In genomic region chr10:132106431-132106830, GRCh38 we compare ENCODE assay signal across 13 cellular contexts.
"Had no signal": no experiment of that assay in that cellular context is flagged by ENCODE, and none has a peak within 500 bp of the region (broad histone marks: within the 10 kb centered on the region; RNA-seq: fewer than 3 reads in every experiment).

No MANE protein-coding gene starts in this region.

- H3K4me3 ChIP-seq: cardiac muscle cell, heart left ventricle, psoas muscle, suprapubic skin had no signal

- H3K27me3 ChIP-seq: cardiac muscle cell, heart left ventricle, neutrophil, suprapubic skin had no signal

- H3K36me3 ChIP-seq: cardiac muscle cell, heart left ventricle, neutrophil, suprapubic skin had no signal

- DNase-seq: activated B cell treated with CpG ODN at 0.5 μM for 24 hours; activated CD4-positive, alpha-beta T cell treated with anti-CD3 and anti-CD28 coated beads, Interleukin-2, amount 10 ng/mL, durations not matched to agents 7 days and 5 days; effector CD4-positive, alpha-beta T cell; foreskin melanocyte; midbrain; psoas muscle; stimulated activated CD4-positive, alpha-beta T cell treated with anti-CD3 and anti-CD28 coated beads, Interleukin-2, amount 100 ng/mL, for 48 hours; stimulated activated naive CD4-positive, alpha-beta T cell treated with Interleukin-2 at 50 U/mL for 16 hours; T-helper 17 cell had no signal

- H3K4me1 ChIP-seq: psoas muscle, suprapubic skin had no signal

- ATAC-seq: heart left ventricle, psoas muscle, T-helper 17 cell had no signal

- H3K9me3 ChIP-seq: heart left ventricle, neutrophil, psoas muscle, suprapubic skin had no signal

- H3K27ac ChIP-seq: cardiac muscle cell, heart left ventricle, neutrophil, psoas muscle, suprapubic skin had no signal
